19 cellular contexts compared by ENCODE assay signal in genomic region chr1:44780583-44781121, GRCh38. TPM values are rescaled to one million over a fixed set of nuclear protein-coding genes. Genes with fewer than 3 reads are reported as not detected.
A peak's percentile ranks its signal among the peaks of the same experiment; 100 is the strongest.
DNase-seq lines count a peak whose midpoint lies in the region; FAIRE-seq and TF ChIP-seq lines count a peak whose summit lies in the region.
"Had no signal": no experiment of that assay in that cellular context is flagged by ENCODE, and none has a peak within 500 bp of the region (broad histone marks: within the 10 kb centered on the region; RNA-seq: fewer than 3 reads in every experiment).

No MANE protein-coding gene starts in this region.

- peak; percentile 65 for TF ChIP-seq POLR2A in GM12891 (IDR thresholded peaks at IDR 0.05; ENCODE audit: low read depth, low read length)

- H3K27me3 Mint-ChIP-seq in Calu3 (ENCODE audit: unreplicated experiment) (no peaks in the 10 kb centered on the region), endothelial cell (ENCODE audit: unreplicated experiment) (peaks cover 19% of the 10 kb centered on the region)

- no peak for DNase-seq in Calu3
- no peak for DNase-seq in GM12891 (ENCODE audit: insufficient read length, low spot score)
- DNase-seq in RWPE1 (ENCODE audit: low spot score): no peak
- DNase-seq in endothelial cell (ENCODE audit: low spot score): no peak
- no peak for DNase-seq in DMS79 treated with DMSO at 0.1 percent for 48 hours (lab: John Stamatoyannopoulos, UW)
- no peak for DNase-seq in NCI-H1105 (lab: John Stamatoyannopoulos, UW)
- no peak for DNase-seq in NCI-H1436 (lab: John Stamatoyannopoulos, UW)
- DNase-seq: activated CD8-positive, alpha-beta memory T cell treated with anti-CD3 and anti-CD28 coated beads, Interleukin-2, amount 50 U/mL, for 48 hours; islet precursor cell; NCI-H1092 treated with DMSO at 0.1 percent for 48 hours; NCI-H69; ovary; PC-9; stimulated activated CD4-positive, alpha-beta T cell treated with anti-CD3 and anti-CD28 coated beads, Interleukin-2, amount 100 ng/mL, for 24 hours; substantia nigra; T1000 had no signal

- H3K4me1 Mint-ChIP-seq in Calu3 (ENCODE audit: low read depth, unreplicated experiment) (peaks cover 19% of the 10 kb centered on the region), endothelial cell (ENCODE audit: unreplicated experiment) (peaks cover 23% of the 10 kb centered on the region)

- POLR2A ChIA-PET in RWPE1 (lab: Yijun Ruan, JAX; ENCODE audit: low non-redundant PET): interaction anchor here (0.6 kb wide), 1 partner anchor 720 kb away, joined by 10 read pairs; no protein-coding TSS in a partner anchor

- H3K4me3 Mint-ChIP-seq in Calu3 (ENCODE audit: low read depth, unreplicated experiment) (no peak overlapping the region), endothelial cell (ENCODE audit: unreplicated experiment) (peak overlapping the region; percentile 59)

- TF ChIP-seq CTCF in Calu3 (IDR thresholded peaks at IDR 0.05; ENCODE audit: unreplicated experiment) (no peak), RWPE1 (conservative IDR thresholded peaks at IDR 0.05; ENCODE audit: low read depth) (no peak), endothelial cell (IDR thresholded peaks at IDR 0.05; ENCODE audit: unreplicated experiment) (no peak)

- no peak for FAIRE-seq in GM12891 (lab: Jason Lieb, UNC)
- FAIRE-seq: colon, H54 had no signal

- CTCF ChIA-PET in Calu3 (lab: Charles Lee): interaction anchor here (0.6 to 0.9 kb wide), 3 partner anchors 16 to 238 kb away, joined by 3 read pairs; no protein-coding TSS in a partner anchor
- CTCF ChIA-PET in RWPE1 (lab: Yijun Ruan, JAX): interaction anchor here (1.2 kb wide), 1 partner anchor 28 kb away, joined by 4 read pairs; the partner anchor contains the start of gene BTBD19

- intact Hi-C loops in Calu3 (cut with micrococcal nuclease; ENCODE audit: unreplicated experiment): no loop called here

- H3K27ac ChIP-seq in RWPE1: peak overlapping the region; percentile 59
- H3K27ac ChIP-seq: ovary, PC-9, vagina had no signal

- H3K36me3 Mint-ChIP-seq in Calu3 (ENCODE audit: insufficient read depth, unreplicated experiment) (peaks cover 80% of the 10 kb centered on the region), endothelial cell (ENCODE audit: low read depth, unreplicated experiment) (peaks cover 32% of the 10 kb centered on the region)

- no peaks in the 10 kb centered on the region for H3K9me3 Mint-ChIP-seq in Calu3 (ENCODE audit: low read depth, unreplicated experiment)
- H3K9me3 Mint-ChIP-seq in endothelial cell (ENCODE audit: unreplicated experiment): no peaks in the 10 kb centered on the region

- peak overlapping the region; percentile 71 for H3K27ac Mint-ChIP-seq in Calu3 (ENCODE audit: unreplicated experiment)
- no peak overlapping the region for H3K27ac Mint-ChIP-seq in endothelial cell (ENCODE audit: unreplicated experiment)

- no TSS peak for BruUV-seq in Calu3 (replicated peaks; lab: Mats Ljungman, UMichigan)

TF ChIP-seq in GM12891, 5 proteins besides CTCF, POLR2A, EP300 and RAD21:
- TF ChIP-seq POLR2AphosphoS5 (IDR thresholded peaks at IDR 0.05; ENCODE audit: low read depth, low read length): peak; percentile 28; the same call in 1 of the 2 replicates
- no peak for TF ChIP-seq SPI1 (IDR thresholded peaks at IDR 0.05; ENCODE audit: low read depth, low read length)
TF ChIP-seq in GM12891: peak in this region for 1.

RNA-seq across cellular contexts. Expression of gene RPS8, which starts 5.3 kb away (rescaled TPM):
- total RNA-seq in Calu3 (2022): 965 and 1,104 TPM in 2 replicates
- 4,239 TPM for polyA plus RNA-seq in GM12891 (2012; ENCODE audit: low read depth, missing spikeins)
- total RNA-seq in endothelial cell (ENCODE audit: unreplicated experiment): 1,789 TPM

RNA-seq across cellular contexts. Expression of gene BEST4, which starts 7.3 kb away (rescaled TPM):
- total RNA-seq in Calu3 (2022) (0.40 TPM in 1 of 2 replicates, not detected in the other), endothelial cell (ENCODE audit: unreplicated experiment) (0.18 TPM)
- 1.7 TPM for polyA plus RNA-seq in GM12891 (2012; ENCODE audit: low read depth, missing spikeins)
- total RNA-seq: vagina had no signal

RNA-seq across cellular contexts. Expression of gene PLK3, which starts 19.5 kb away (rescaled TPM):
- total RNA-seq in Calu3 (2022): 15.6 and 17.8 TPM in 2 replicates
- 16.7 TPM for polyA plus RNA-seq in GM12891 (2012; ENCODE audit: low read depth, missing spikeins)
- total RNA-seq in endothelial cell (ENCODE audit: unreplicated experiment): 17.2 TPM

RNA-seq across cellular contexts. Expression of gene DYNLT4, which starts 26.5 kb away (rescaled TPM):
- 0.66 and 0.69 TPM in 2 replicates for total RNA-seq in Calu3 (2022)
- 0.17 TPM for polyA plus RNA-seq in GM12891 (2012; ENCODE audit: low read depth, missing spikeins)
- total RNA-seq in endothelial cell (ENCODE audit: unreplicated experiment): 1.4 TPM
- total RNA-seq: vagina had no signal

RNA-seq across cellular contexts. Expression of gene BTBD19, which starts 27.7 kb away (rescaled TPM):
- 5.2 and 5.9 TPM in 2 replicates for total RNA-seq in Calu3 (2022)
- 1.6 TPM for polyA plus RNA-seq in GM12891 (2012; ENCODE audit: low read depth, missing spikeins)
- 10.4 TPM for total RNA-seq in endothelial cell (ENCODE audit: unreplicated experiment)
